In genomic region chr7:111937164-111937563, GRCh38 we compare ENCODE assay signal across 8 cellular contexts.
"Had no signal": no experiment of that assay in that cellular context is flagged by ENCODE, and none has a peak within 500 bp of the region (broad histone marks: within the 10 kb centered on the region; RNA-seq: fewer than 3 reads in every experiment).

No MANE protein-coding gene starts in this region.

- H3K27me3 Mint-ChIP-seq: IgD-negative memory B cell had no signal

- H3K9me3 ChIP-seq: HAP-1 had no signal

- DNase-seq: H7, HFFc6, KG1 had no signal

- H2AFZ ChIP-seq: GM23338 had no signal

- H3K4me3 ChIP-seq: GM23338, HAP-1 had no signal

- ATAC-seq: GM23338, HCT116 had no signal

- H3K4me2 ChIP-seq: GM23338 had no signal

- H3K4me3 Mint-ChIP-seq: GM23338, HFFc6, IgD-negative memory B cell had no signal

- H3K27ac ChIP-seq: HL-60 had no signal

- H3K36me3 ChIP-seq: HAP-1 had no signal

- H3K36me3 Mint-ChIP-seq: IgD-negative memory B cell had no signal

- H3K27ac Mint-ChIP-seq: GM23338, HFFc6, IgD-negative memory B cell had no signal

- H3K4me1 Mint-ChIP-seq: IgD-negative memory B cell had no signal
